In the genomic region with DNA sequence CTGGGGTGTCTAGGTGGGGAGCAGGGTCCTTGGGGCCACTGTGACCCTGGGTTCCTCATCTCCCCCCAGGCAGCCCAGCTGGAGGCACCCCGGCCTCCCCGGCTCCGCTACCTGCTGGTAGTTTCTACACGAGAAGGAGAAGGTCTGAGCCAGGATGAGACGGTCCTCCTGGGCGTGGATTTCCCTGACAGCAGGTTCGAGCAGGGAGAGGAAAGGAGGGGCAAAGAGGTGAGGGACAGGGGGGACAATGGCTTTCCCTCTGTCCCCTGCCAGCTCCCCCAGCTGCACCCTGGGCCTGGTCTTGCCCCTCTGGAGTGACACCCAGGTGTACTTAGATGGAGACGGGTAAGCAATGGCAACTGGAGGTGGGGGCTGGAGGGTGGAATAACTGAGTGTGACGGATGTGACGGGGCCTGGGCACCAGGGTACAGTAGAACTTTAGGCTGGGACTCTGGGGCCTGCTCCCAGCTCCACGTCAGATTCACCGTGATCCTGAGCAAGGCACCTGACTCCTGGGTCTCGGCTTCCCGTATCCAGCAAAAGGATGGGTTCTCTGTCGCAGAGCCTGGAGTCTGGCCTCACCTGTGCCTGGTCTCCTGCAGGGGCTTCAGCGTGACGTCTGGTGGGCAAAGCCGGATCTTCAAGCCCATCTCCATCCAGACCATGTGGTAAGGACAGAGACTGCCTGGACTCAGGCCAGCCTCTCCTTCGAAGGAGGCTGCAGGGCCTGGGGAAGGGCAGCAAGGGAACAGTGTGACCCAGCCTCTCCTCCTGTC, we compare ENCODE assay signal across 15 cellular contexts. TPM values are rescaled to one million over a fixed set of nuclear protein-coding genes. Genes with fewer than 3 reads are reported as not detected.
DNase-seq lines count a peak whose midpoint lies in the region; ATAC-seq and TF ChIP-seq lines count a peak whose summit lies in the region.
"Had no signal": no experiment of that assay in that cellular context is flagged by ENCODE, and none has a peak within 500 bp of the region (broad histone marks: within the 10 kb centered on the region; RNA-seq: fewer than 3 reads in every experiment).

No MANE protein-coding gene starts in this region.

- no peaks in the 10 kb centered on the region for H3K27me3 ChIP-seq in RWPE2 (ENCODE audit: insufficient read depth, poor library complexity, severe bottlenecking)
- H3K27me3 ChIP-seq in stomach: no peaks in the 10 kb centered on the region

- TF ChIP-seq CTCF in RWPE2 (IDR thresholded peaks at IDR 0.05; ENCODE audit: poor library complexity, severe bottlenecking) (no peak), stomach (IDR thresholded peaks at IDR 0.05) (no peak)

- ATAC-seq in RWPE2 (ENCODE audit: low read depth): no peak
- no peak for ATAC-seq in HG02571 (IDR thresholded peaks at IDR 0.05; ENCODE audit: unreplicated experiment)
- ATAC-seq: A549 had no signal

- H3K27ac ChIP-seq in RWPE2 (ENCODE audit: poor library complexity, severe bottlenecking) (peak overlapping the region; percentile 82), stomach (no peak overlapping the region)
- H3K27ac ChIP-seq: A549 had no signal

- no peaks in the 10 kb centered on the region for H3K9me3 ChIP-seq in RWPE2 (ENCODE audit: severe bottlenecking)
- H3K9me3 ChIP-seq in stomach: no peaks in the 10 kb centered on the region
- H3K9me3 ChIP-seq: A549, Caco-2 had no signal

- 86 to 96% (median 91%) methylated on average over 16 to 19 of the region's 19 CpGs for WGBS in stomach, 5 donors

- peaks cover 57% of the 10 kb centered on the region for H3K36me3 ChIP-seq in RWPE2 (ENCODE audit: low read depth)
- peaks cover 26 to 60% (median 53%) of the 10 kb centered on the region in 4 donors for H3K36me3 ChIP-seq in stomach

- H3K4me3 ChIP-seq in RWPE2 (ENCODE audit: severe bottlenecking): no peak overlapping the region
- H3K4me3 ChIP-seq in stomach: no peak overlapping the region
- H3K4me3 ChIP-seq: A549 had no signal

- H3K4me1 ChIP-seq in RWPE2 (ENCODE audit: insufficient read depth, poor library complexity, severe bottlenecking) (peaks cover 34% of the 10 kb centered on the region), stomach (peaks cover 25 to 33% (median 29%) of the 10 kb centered on the region in 4 donors)

- TF ChIP-seq EP300 in stomach (IDR thresholded peaks at IDR 0.05): no peak

- no peak for TF ChIP-seq POLR2A in stomach (IDR thresholded peaks at IDR 0.05)

- intact Hi-C loops in stomach (cut with DNase I; ENCODE audit: low total_unique reads): no loop called here

- peak; percentile 47 for DNase-seq in activated effector memory CD4-positive, alpha-beta T cell treated with anti-CD3 and anti-CD28 coated beads, Interleukin-2, amount 50 U/mL, for 16 hours
- DNase-seq in activated effector memory CD4-positive, alpha-beta T cell treated with Interleukin-2 at 50 U/mL for 16 hours: no peak
- no peak for DNase-seq in RWPE2 (ENCODE audit: low spot score)
- peak; percentile 73 for DNase-seq in mesenteric fat pad (ENCODE audit: low spot score)
- DNase-seq in stomach: peak; percentile 20
- no peak for DNase-seq in inferior parietal cortex (ENCODE audit: extremely low spot score)
- DNase-seq in A172 (ENCODE audit: low spot score): no peak
- DNase-seq: H9, Karpas-422, MM.1S, NCI-H1105, NCI-H1694 treated with DMSO at 0.1 percent for 48 hours had no signal

RNA-seq across cellular contexts. Expression of gene SSH3, which starts 3.6 kb away (rescaled TPM):
- total RNA-seq in mesenteric fat pad: 19.9 TPM
- total RNA-seq in stomach: 100 to 1,000 TPM in 3 of 5 donors, 10 to 100 TPM in 2; 23.5 to 217 (median 103) TPM
- 10 to 100 TPM; 18.8 to 34.3 (median 22.6) TPM for polyA plus RNA-seq in stomach
- total RNA-seq in A172 (2014; rRNA removed; shearing (Covaris generic)): 3.2 and 10.0 TPM in 2 replicates

RNA-seq across cellular contexts. Expression of gene ANKRD13D, which starts 17.9 kb away (rescaled TPM):
- total RNA-seq in mesenteric fat pad (42.5 TPM), stomach (10 to 100 TPM; 24.6 to 96.4 (median 42.6) TPM)
- polyA plus RNA-seq in stomach: 10 to 100 TPM; 18.5 to 61.3 (median 30.9) TPM
- total RNA-seq in A172 (2014; rRNA removed; shearing (Covaris generic)): 25.4 and 51.8 TPM in 2 replicates

RNA-seq across cellular contexts. Expression of gene GRK2, which starts 40.7 kb away (rescaled TPM):
- total RNA-seq in mesenteric fat pad (60.2 TPM), stomach (100 to 1,000 TPM in 4 of 5 donors, 10 to 100 TPM in 1; 53.8 to 266 (median 131) TPM)
- 10 to 100 TPM; 44.0 to 59.4 (median 46.5) TPM for polyA plus RNA-seq in stomach
- total RNA-seq in A172 (2014; rRNA removed; shearing (Covaris generic)): 40.3 and 44.6 TPM in 2 replicates

RNA-seq across cellular contexts. Expression of gene POLD4, which starts 46.4 kb away (rescaled TPM):
- 72.9 TPM for total RNA-seq in mesenteric fat pad
- 100 to 1,000 TPM in 1 of 5 donors, 10 to 100 TPM in 4; 13.8 to 117 (median 54.8) TPM for total RNA-seq in stomach
- 100 to 1,000 TPM; 129 to 316 (median 153) TPM for polyA plus RNA-seq in stomach
- total RNA-seq in A172 (2014; rRNA removed; shearing (Covaris generic)): 75.8 and 96.0 TPM in 2 replicates

Comparison
In these comparisons a context has a peak if more than half of its experiments do, and no peak if none do; other contexts are left out.
1. DNase-seq: peak in activated effector memory CD4-positive, alpha-beta T cell treated with anti-CD3 and anti-CD28 coated beads, Interleukin-2, amount 50 U/mL, for 16 hours (single experiment), mesenteric fat pad (single experiment) and stomach (single experiment); none in activated effector memory CD4-positive, alpha-beta T cell treated with Interleukin-2 at 50 U/mL for 16 hours (single experiment), RWPE2 (single experiment), inferior parietal cortex (single experiment) and A172 (single experiment).